11 cellular contexts compared by ENCODE assay signal in genomic region chr14:66069830-66070541, GRCh38.
DNase-seq lines count a peak whose midpoint lies in the region; ATAC-seq, FAIRE-seq and TF ChIP-seq lines count a peak whose summit lies in the region.
"Had no signal": no experiment of that assay in that cellular context is flagged by ENCODE, and none has a peak within 500 bp of the region (broad histone marks: within the 10 kb centered on the region; RNA-seq: fewer than 3 reads in every experiment).

No MANE protein-coding gene starts in this region.

- H2AFZ ChIP-seq in H1 (ENCODE audit: low read length): peak overlapping the region; percentile 97; the same call in 1 of the 2 replicates
- H2AFZ ChIP-seq in osteoblast (ENCODE audit: low read length): no peak overlapping the region

- H3K4me2 ChIP-seq in H1 (ENCODE audit: insufficient read depth in 1 of 2, low read depth in 2 of 2, low read length in 2 of 2) (no peak overlapping the region), osteoblast (ENCODE audit: insufficient read depth, low read length) (no peak overlapping the region)

- no peaks in the 10 kb centered on the region for H3K9me3 ChIP-seq in H1 (ENCODE audit: insufficient read depth in 2 of 2, low read depth in 1 of 2, low read length in 1 of 2)
- H3K9me3 ChIP-seq in osteoblast (ENCODE audit: low read depth, low read length): no peaks in the 10 kb centered on the region
- H3K9me3 ChIP-seq: heart left ventricle had no signal

- H2BK20ac ChIP-seq in H1 (ENCODE audit: low read length): no peak overlapping the region

- H2BK15ac ChIP-seq in H1 (ENCODE audit: low read length): no peak overlapping the region

- no peaks in the 10 kb centered on the region for H4K20me1 ChIP-seq in H1 (replicated peaks in 1 of 2; ENCODE audit: control insufficient read depth in 1 of 2, insufficient read depth in 2 of 2, low read length in 2 of 2)
- H4K20me1 ChIP-seq in osteoblast (ENCODE audit: insufficient read depth, low read length): no peaks in the 10 kb centered on the region

- no peak overlapping the region for H3K4me3 ChIP-seq in H1 (ENCODE audit: extremely low read depth in 1 of 4, insufficient read depth in 2 of 4, low read depth in 3 of 4, low read length in 4 of 4)
- no peak overlapping the region for H3K4me3 ChIP-seq in osteoblast (ENCODE audit: insufficient read depth, low read length)
- H3K4me3 ChIP-seq: heart left ventricle had no signal

- CTCF ChIA-PET in H1 (lab: Charles Lee; ENCODE audit: partially characterized antibody): interaction anchor here (0.5 to 3.6 kb wide), 28 partner anchors 10 to 1843 kb away, joined by 3 to 56 read pairs (median 4); no protein-coding TSS in a partner anchor

- no peaks in the 10 kb centered on the region for H3K79me1 ChIP-seq in H1 (ENCODE audit: low read depth, low read length)

- H2BK120ac ChIP-seq in H1 (replicated peaks; ENCODE audit: low read depth, low read length): no peak overlapping the region

- H3K14ac ChIP-seq in H1 (ENCODE audit: insufficient read length): no peak overlapping the region

- H2BK12ac ChIP-seq in H1 (ENCODE audit: low read depth, low read length): no peak overlapping the region

- H3K79me2 ChIP-seq in H1 (ENCODE audit: control insufficient read depth in 1 of 2, insufficient read depth in 2 of 2, low read length in 2 of 2): no peaks in the 10 kb centered on the region
- no peaks in the 10 kb centered on the region for H3K79me2 ChIP-seq in osteoblast (ENCODE audit: insufficient read depth, low read length)

- no peak for ATAC-seq in HG03175 (IDR thresholded peaks at IDR 0.05; ENCODE audit: unreplicated experiment)
- ATAC-seq in GM18511 (IDR thresholded peaks at IDR 0.05; ENCODE audit: unreplicated experiment): no peak
- ATAC-seq: SK-N-SH treated with all-trans-retinoic acid at 6 μM for 48 hours had no signal

- WGBS in H1 (ENCODE audit: extremely low coverage in 1 of 2, insufficient coverage in 1 of 2, insufficient read length in 1 of 2, insufficient replicate concordance in 2 of 2, low coverage in 1 of 2, low lambda C conversion rate in 2 of 2, missing lambda C conversion rate in 1 of 2), 2 experiments: 90% methylated on average over 5 of the region's 7 CpGs; no CpG with 5 or more reads in 1 of the 2 experiments

- TF ChIP-seq RAD21 in H1 (IDR thresholded peaks at IDR 0.05 in 1 of 2, conservative IDR thresholded peaks at IDR 0.05 in 1 of 2; ENCODE audit: low read depth in 2 of 2, low read length in 2 of 2): no peak

- H4K91ac ChIP-seq in H1 (replicated peaks; ENCODE audit: insufficient read length, low read length): no peak overlapping the region

- TF ChIP-seq CTCF in H1 (IDR thresholded peaks at IDR 0.05; ENCODE audit: control extremely low read depth in 1 of 3, insufficient read depth in 1 of 3, low read depth in 1 of 3, low read length in 3 of 3) (no peak), osteoblast (IDR thresholded peaks at IDR 0.05; ENCODE audit: extremely low read depth, low read depth, low read length) (no peak)

- H3K27me3 ChIP-seq in H1 (replicated peaks in 1 of 4; ENCODE audit: control insufficient read depth in 3 of 4, extremely low read depth in 1 of 4, insufficient read depth in 3 of 4, low read length in 3 of 4): no peaks in the 10 kb centered on the region
- H3K27me3 ChIP-seq in osteoblast (ENCODE audit: insufficient read depth, low read length): peaks cover 2% of the 10 kb centered on the region

- H3K36me3 ChIP-seq in H1 (ENCODE audit: control insufficient read depth in 2 of 4, insufficient read depth in 4 of 4, low read length in 3 of 4): no peaks in the 10 kb centered on the region
- H3K36me3 ChIP-seq in osteoblast (ENCODE audit: insufficient read depth, low read length): no peaks in the 10 kb centered on the region
- H3K36me3 ChIP-seq: heart left ventricle had no signal

- H3K18ac ChIP-seq in H1 (ENCODE audit: extremely low read depth, low read length): no peak overlapping the region

- H3K23ac ChIP-seq in H1 (ENCODE audit: insufficient read length): no peak overlapping the region

- POLR2A ChIA-PET in H1 (lab: Charles Lee; ENCODE audit: partially characterized antibody): no interaction called here

- H4K5ac ChIP-seq in H1 (ENCODE audit: insufficient read length, low read depth, low read length): no peak overlapping the region

- no peak for TF ChIP-seq POLR2A in H1 (IDR thresholded peaks at IDR 0.05; ENCODE audit: control extremely low read depth in 1 of 2, low read depth in 2 of 2, low read length in 2 of 2)

- no peak overlapping the region for H3K4ac ChIP-seq in H1 (replicated peaks; ENCODE audit: insufficient read length, low read depth, low read length)

- TF ChIP-seq EP300 in H1 (IDR thresholded peaks at IDR 0.05; ENCODE audit: borderline replicate concordance in 1 of 2, low read depth in 2 of 2, low read length in 2 of 2): no peak

- H3K27ac ChIP-seq in H1 (ENCODE audit: low read depth, low read length): no peak overlapping the region
- H3K27ac ChIP-seq in osteoblast (ENCODE audit: low read depth, low read length): no peak overlapping the region
- H3K27ac ChIP-seq: heart left ventricle had no signal

- H2BK5ac ChIP-seq in H1 (ENCODE audit: low read depth, low read length): no peak overlapping the region

- DNase-seq in ELR (ENCODE audit: low read depth) (peak; percentile 4), RPMI7951 (ENCODE audit: low read depth) (peak; percentile 40), H1 (ENCODE audit: low read depth in 1 of 2, low spot score in 2 of 2) (no peak), osteoblast (ENCODE audit: insufficient read length, low spot score, missing footprints) (peak; percentile 79), NOMO-1 treated with dmso at 0.1 percent for 144 hours (lab: John Stamatoyannopoulos, UW; ENCODE audit: unreplicated experiment) (no peak)
- DNase-seq: DMS 273 treated with DMSO at 0.1 percent for 48 hours had no signal

- no peak overlapping the region for H2AK5ac ChIP-seq in H1 (ENCODE audit: low read depth, low read length)

- no peaks in the 10 kb centered on the region for H3K23me2 ChIP-seq in H1 (ENCODE audit: low read depth, low read length)

- H3K4me1 ChIP-seq in H1 (replicated peaks in 1 of 4; ENCODE audit: control insufficient read depth in 3 of 4, insufficient read depth in 4 of 4, low read length in 3 of 4): no peaks in the 10 kb centered on the region
- no peaks in the 10 kb centered on the region for H3K4me1 ChIP-seq in osteoblast (ENCODE audit: insufficient read depth, low read length)
- H3K4me1 ChIP-seq: heart left ventricle had no signal

- H3K56ac ChIP-seq in H1 (replicated peaks; ENCODE audit: insufficient read length, low read depth, low read length): no peak overlapping the region

- no peak overlapping the region for H3K9ac ChIP-seq in H1 (replicated peaks in 1 of 4; ENCODE audit: extremely low read depth in 1 of 4, low read depth in 3 of 4, low read length in 3 of 4)

- FAIRE-seq in H1 (lab: Jason Lieb, UNC): no peak
- FAIRE-seq: RCC 7860 had no signal

- no peak overlapping the region for H4K8ac ChIP-seq in H1 (ENCODE audit: extremely low read depth, insufficient read depth, low read length)

TF ChIP-seq in H1, 55 proteins besides CTCF, POLR2A, EP300 and RAD21:
- TF ChIP-seq SUZ12 (IDR thresholded peaks at IDR 0.05; ENCODE audit: low read length): no peak

Comparison
In these comparisons a context has a peak if more than half of its experiments do, and no peak if none do; other contexts are left out.
1. DNase-seq: peak in ELR (single experiment), RPMI7951 (single experiment) and osteoblast (single experiment); none in H1 (0 of 2) and NOMO-1 treated with dmso at 0.1 percent for 144 hours (single experiment).